ENCODE assay signal across 13 cellular contexts in the genomic region with DNA sequence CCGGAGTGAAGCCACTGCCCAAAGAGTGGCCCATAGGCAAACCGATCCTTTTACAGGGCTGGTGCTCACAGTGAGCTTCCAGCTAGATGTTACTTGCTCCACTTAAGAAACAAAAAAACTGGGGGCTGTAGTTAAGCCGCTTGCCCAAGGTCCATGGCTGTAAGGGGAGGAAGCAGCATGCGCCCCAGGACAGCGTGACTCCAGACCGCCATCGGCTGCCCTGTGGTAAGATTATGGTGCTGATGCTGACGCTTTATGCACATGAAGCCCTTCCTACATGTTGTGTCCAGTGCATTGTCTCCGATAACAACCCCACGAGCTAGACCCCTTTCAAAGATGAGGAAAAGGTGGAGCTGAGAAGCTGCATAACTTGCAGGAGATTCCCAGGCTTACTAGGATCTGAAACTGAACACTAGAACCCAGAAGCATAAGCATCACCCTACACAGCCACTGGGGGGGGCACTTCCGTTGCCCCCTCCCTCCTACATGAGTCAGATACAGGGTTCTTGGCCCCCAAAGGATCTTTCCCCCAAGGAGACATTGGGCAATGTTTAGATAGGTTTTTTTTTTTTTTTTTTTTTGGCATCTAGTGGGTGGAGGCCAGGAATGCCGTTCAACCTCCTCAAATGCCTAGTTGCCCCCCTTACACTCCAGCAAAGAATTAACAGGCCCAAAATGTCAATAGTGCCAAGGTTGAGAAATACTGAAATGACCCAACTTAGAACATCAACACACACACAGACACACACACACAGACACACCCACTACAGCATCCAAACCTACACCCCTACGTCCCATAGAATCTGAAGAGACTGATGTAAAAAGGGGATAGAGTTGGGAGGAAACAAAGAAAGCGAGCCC. TPM values are rescaled to one million over a fixed set of nuclear protein-coding genes. Genes with fewer than 3 reads are reported as not detected.
DNase-seq lines count a peak whose midpoint lies in the region; ATAC-seq and TF ChIP-seq lines count a peak whose summit lies in the region.
"Had no signal": no experiment of that assay in that cellular context is flagged by ENCODE, and none has a peak within 500 bp of the region (broad histone marks: within the 10 kb centered on the region; RNA-seq: fewer than 3 reads in every experiment).

No MANE protein-coding gene starts in this region.

- no peak overlapping the region for H3K4ac ChIP-seq in mesenchymal stem cell (ENCODE audit: low read depth in 1 of 2, low read length in 2 of 2)

- H2BK15ac ChIP-seq in mesenchymal stem cell (ENCODE audit: low read depth, poor library complexity, severe bottlenecking), result peak overlapping the region; percentile 2

- CTCF ChIA-PET in A673 (lab: Charles Lee), result no interaction called here
- CTCF ChIA-PET in activated CD4-positive, alpha-beta memory T cell treated with anti-CD3 and anti-CD28 coated beads for 36 hours (lab: Charles Lee), result no interaction called here

- H3K27me3 ChIP-seq in A673 (replicated peaks; ENCODE audit: insufficient read depth, low read depth, low read length, poor library complexity) (no peaks in the 10 kb centered on the region), mesenchymal stem cell (ENCODE audit: control insufficient read depth in 1 of 2, insufficient read depth in 1 of 2, low read length in 2 of 2) (no peaks in the 10 kb centered on the region)

- H3K27ac Mint-ChIP-seq in HFFc6, result no peak overlapping the region
- peak overlapping the region; percentile 90 for H3K27ac Mint-ChIP-seq in chondrocyte (ENCODE audit: unreplicated experiment)
- H3K27ac Mint-ChIP-seq in activated CD4-positive, alpha-beta memory T cell treated with anti-CD3 and anti-CD28 coated beads for 36 hours, result no peak overlapping the region
- H3K27ac Mint-ChIP-seq: CD4-positive, alpha-beta T cell; naive B cell had no signal

- H3K4me1 Mint-ChIP-seq in HFFc6 (ENCODE audit: low read depth), result peaks cover 23% of the 10 kb centered on the region
- H3K4me1 Mint-ChIP-seq in chondrocyte (ENCODE audit: low read depth), result peaks cover 56% of the 10 kb centered on the region
- H3K4me1 Mint-ChIP-seq in activated CD4-positive, alpha-beta memory T cell treated with anti-CD3 and anti-CD28 coated beads for 36 hours (ENCODE audit: low read depth), result peaks cover 2% of the 10 kb centered on the region
- H3K4me1 Mint-ChIP-seq: naive B cell had no signal

- H2AK5ac ChIP-seq in mesenchymal stem cell (ENCODE audit: low read length, severe bottlenecking), result no peak overlapping the region

- TF ChIP-seq CTCF in A673 (conservative IDR thresholded peaks at IDR 0.05; ENCODE audit: low read depth, low read length) (peak; percentile 45), HFFc6 (IDR thresholded peaks at IDR 0.05) (peak; percentile 23; the same call in 1 of the 2 replicates), chondrocyte (IDR thresholded peaks at IDR 0.05) (peak; percentile 72)

- H2BK5ac ChIP-seq in mesenchymal stem cell (ENCODE audit: low read depth, low read length, poor library complexity, severe bottlenecking), result no peak overlapping the region

- no TSS peak for BruUV-seq in A673 (replicated peaks; lab: Mats Ljungman, UMichigan)

- H3K4me3 ChIP-seq in A673 (ENCODE audit: low read depth, low read length, poor library complexity, severe bottlenecking) (no peak overlapping the region), mesenchymal stem cell (ENCODE audit: insufficient read depth in 1 of 2, low read depth in 1 of 2, low read length in 2 of 2) (peak overlapping the region in 1 of 2 experiments; percentile 65)

- H3K23ac ChIP-seq in mesenchymal stem cell (ENCODE audit: low read length in 2 of 2), result no peak overlapping the region

- H3K4me2 ChIP-seq in mesenchymal stem cell (ENCODE audit: low read length, poor library complexity, severe bottlenecking), result no peak overlapping the region

- H3K79me1 ChIP-seq in mesenchymal stem cell (replicated peaks; ENCODE audit: low read length, poor library complexity, severe bottlenecking), result peaks cover 20% of the 10 kb centered on the region

- H3K27me3 Mint-ChIP-seq in HFFc6 (ENCODE audit: insufficient read depth) (peaks cover 35% of the 10 kb centered on the region), chondrocyte (ENCODE audit: low read depth) (no peaks in the 10 kb centered on the region)
- peaks cover 15% of the 10 kb centered on the region for H3K27me3 Mint-ChIP-seq in activated CD4-positive, alpha-beta memory T cell treated with anti-CD3 and anti-CD28 coated beads for 36 hours

- no peak for ATAC-seq in GM18873 (IDR thresholded peaks at IDR 0.05; ENCODE audit: low FRiP score, unreplicated experiment)

- POLR2A ChIA-PET in A673 (lab: Charles Lee; ENCODE audit: low non-redundant PET), result no interaction called here
- POLR2A ChIA-PET in activated CD4-positive, alpha-beta memory T cell treated with anti-CD3 and anti-CD28 coated beads for 36 hours (lab: Charles Lee), result no interaction called here

- no peaks in the 10 kb centered on the region for H3K36me3 Mint-ChIP-seq in HFFc6 (ENCODE audit: low read depth)
- H3K36me3 Mint-ChIP-seq in chondrocyte (ENCODE audit: low read depth), result peaks cover 20% of the 10 kb centered on the region
- no peaks in the 10 kb centered on the region for H3K36me3 Mint-ChIP-seq in activated CD4-positive, alpha-beta memory T cell treated with anti-CD3 and anti-CD28 coated beads for 36 hours
- H3K36me3 Mint-ChIP-seq: naive B cell had no signal

- H3K27ac ChIP-seq in A673 (ENCODE audit: low read depth, low read length, poor library complexity, severe bottlenecking) (no peak overlapping the region), mesenchymal stem cell (ENCODE audit: low read length, poor library complexity, severe bottlenecking) (no peak overlapping the region)

- 96% methylated on average over 11 of the region's 14 CpGs for WGBS in mesenchymal stem cell

- H3K36me3 ChIP-seq in A673 (ENCODE audit: insufficient read depth, low read length, poor library complexity, severe bottlenecking) (no peaks in the 10 kb centered on the region), mesenchymal stem cell (ENCODE audit: control insufficient read depth in 1 of 2, insufficient read depth in 2 of 2, low read depth in 1 of 2, low read length in 2 of 2) (peaks cover 0 to 27% of the 10 kb centered on the region in 2 experiments)

- no peak for DNase-seq in A673 (ENCODE audit: low spot score)
- DNase-seq in HFFc6, result no peak
- DNase-seq in chondrocyte (ENCODE audit: low spot score), result no peak
- no peak for DNase-seq in mesenchymal stem cell
- DNase-seq in activated CD4-positive, alpha-beta memory T cell treated with anti-CD3 and anti-CD28 coated beads for 36 hours, result no peak
- DNase-seq in activated CD4-positive, alpha-beta T cell treated with anti-CD3 and anti-CD28 coated beads, Interleukin-2, amount 50 U/mL, for 4 hours, result no peak
- no peak for DNase-seq in GM19240 (ENCODE audit: insufficient read length, low spot score)
- DNase-seq: activated CD4-positive, alpha-beta T cell treated with anti-CD3 and anti-CD28 coated beads, Interleukin-2, amount 50 U/mL, for 1 hour; amniotic stem cell; CD4-positive, alpha-beta T cell; naive B cell; NCI-H1694 had no signal

- H3K4me3 Mint-ChIP-seq in HFFc6 (no peak overlapping the region), chondrocyte (ENCODE audit: unreplicated experiment) (peak overlapping the region; percentile 5)
- no peak overlapping the region for H3K4me3 Mint-ChIP-seq in activated CD4-positive, alpha-beta memory T cell treated with anti-CD3 and anti-CD28 coated beads for 36 hours
- H3K4me3 Mint-ChIP-seq: CD4-positive, alpha-beta T cell; naive B cell had no signal

- peaks cover 21% of the 10 kb centered on the region for H3K4me1 ChIP-seq in A673 (ENCODE audit: insufficient read depth, low read length, poor library complexity, severe bottlenecking)
- H3K4me1 ChIP-seq in mesenchymal stem cell (ENCODE audit: control insufficient read depth, insufficient read depth, low read depth, low read length), result peaks cover 25% of the 10 kb centered on the region

- H3K18ac ChIP-seq in mesenchymal stem cell (ENCODE audit: low read depth in 1 of 2, low read length in 2 of 2), result no peak overlapping the region

- H2AFZ ChIP-seq in mesenchymal stem cell (ENCODE audit: low read depth, low read length), result no peak overlapping the region

- no peak overlapping the region for H4K91ac ChIP-seq in mesenchymal stem cell (ENCODE audit: low read length)

- H3K9ac ChIP-seq in mesenchymal stem cell (ENCODE audit: low read length), result peak overlapping the region; percentile 69

- intact Hi-C loops in A673 (cut with micrococcal nuclease; ENCODE audit: unreplicated experiment), result no loop called here
- intact Hi-C loops in activated CD4-positive, alpha-beta memory T cell treated with anti-CD3 and anti-CD28 coated beads for 36 hours (cut with micrococcal nuclease), result no loop called here

- H2BK12ac ChIP-seq in mesenchymal stem cell (ENCODE audit: low read length in 2 of 2), result no peak overlapping the region

- H3K9me3 ChIP-seq in A673 (ENCODE audit: low read depth, low read length, poor library complexity, severe bottlenecking), result no peaks in the 10 kb centered on the region
- no peaks in the 10 kb centered on the region for H3K9me3 ChIP-seq in mesenchymal stem cell (ENCODE audit: control insufficient read depth, low read length)

- no peak overlapping the region for H2BK120ac ChIP-seq in mesenchymal stem cell (ENCODE audit: low read depth, low read length)

- H3K9me3 Mint-ChIP-seq in HFFc6 (no peaks in the 10 kb centered on the region), chondrocyte (ENCODE audit: low read depth) (no peaks in the 10 kb centered on the region)
- H3K9me3 Mint-ChIP-seq in activated CD4-positive, alpha-beta memory T cell treated with anti-CD3 and anti-CD28 coated beads for 36 hours, result no peaks in the 10 kb centered on the region
- H3K9me3 Mint-ChIP-seq: CD4-positive, alpha-beta T cell had no signal

- H4K8ac ChIP-seq in mesenchymal stem cell (ENCODE audit: low read length), result no peak overlapping the region

- no peak overlapping the region for H3K14ac ChIP-seq in mesenchymal stem cell (ENCODE audit: low read length in 2 of 2)

RNA-seq across cellular contexts. Expression of a gene that starts 53.9 kb away (rescaled TPM):
- total RNA-seq in A673 (2021) (8.4 and 10.3 TPM in 2 replicates), chondrocyte (119 to 156 TPM (median 121 TPM) in 3 replicates)
- total RNA-seq in HFFc6 (2021; fragmentation: NEBNext Ultra II Directional; extraction: Animal tissue kit (Norgen Biotek cat#: 25700)), result under 1 TPM; 0.09 to 0.14 (median 0.12) TPM
- polyA plus RNA-seq in mesenchymal stem cell (2013, experiment 1 of 2), result 8.0 TPM
- polyA plus RNA-seq in mesenchymal stem cell (2013, experiment 2 of 2), result 6.6 TPM
- under 1 TPM in 1 of 2 experiments, not detected in 1; 0.07 TPM for total RNA-seq in activated CD4-positive, alpha-beta memory T cell treated with anti-CD3 and anti-CD28 coated beads for 36 hours

Comparison
In these comparisons a context has a peak if more than half of its experiments do, and no peak if none do; other contexts are left out.
1. RNA of a gene that starts 53.9 kb away (total RNA-seq): 119 to 156 TPM in chondrocyte; 8.4 to 10.3 TPM in A673, 0.09 to 0.14 TPM in HFFc6 and 0.07 TPM in activated CD4-positive, alpha-beta memory T cell treated with anti-CD3 and anti-CD28 coated beads for 36 hours; every median in the first group is over 10 times any median in the second.
2. Peak in every context shown above with its lines, with median percentiles within 50 percentile points of each other: CTCF ChIP-seq.